15 cellular contexts compared by ENCODE assay signal in the genomic region with DNA sequence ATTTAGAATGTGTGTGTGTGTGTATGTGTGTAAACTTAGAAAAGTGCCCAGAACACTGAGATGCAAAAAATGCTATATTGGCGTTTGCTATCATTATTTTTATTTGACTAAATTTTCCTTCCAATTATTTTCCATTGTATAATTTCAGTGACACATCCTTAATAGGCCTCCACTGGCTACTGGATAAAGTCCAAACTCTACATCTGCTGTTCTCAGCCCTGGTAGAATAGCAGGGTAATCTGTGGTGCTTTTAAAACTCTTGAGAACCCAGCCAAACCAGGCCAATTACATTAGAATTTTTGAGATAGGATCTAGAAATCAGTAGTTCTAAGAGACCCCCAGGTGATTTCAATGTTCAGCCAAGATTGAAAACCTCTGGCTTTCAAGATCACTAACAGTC.
DNase-seq lines count a peak whose midpoint lies in the region; ATAC-seq and TF ChIP-seq lines count a peak whose summit lies in the region.
"Had no signal": no experiment of that assay in that cellular context is flagged by ENCODE, and none has a peak within 500 bp of the region (broad histone marks: within the 10 kb centered on the region; RNA-seq: fewer than 3 reads in every experiment).

No MANE protein-coding gene starts in this region.

- no peaks in the 10 kb centered on the region for H3K4me1 Mint-ChIP-seq in osteocyte (ENCODE audit: unreplicated experiment)
- H3K4me1 Mint-ChIP-seq: GM23338 had no signal

- no peak for ATAC-seq in GM21529 (IDR thresholded peaks at IDR 0.05; ENCODE audit: unreplicated experiment)
- ATAC-seq: GM23338, PC-3 had no signal

- no peak overlapping the region for H3K27ac Mint-ChIP-seq in osteocyte (ENCODE audit: unreplicated experiment)
- H3K27ac Mint-ChIP-seq: GM23338 had no signal

- peaks cover 33% of the 10 kb centered on the region for H3K27me3 Mint-ChIP-seq in osteocyte (ENCODE audit: unreplicated experiment)

- TF ChIP-seq CTCF in osteocyte (IDR thresholded peaks at IDR 0.05): no peak

- peak; percentile 1 for DNase-seq in NCI-H1092 treated with DMSO at 0.1 percent for 48 hours (lab: John Stamatoyannopoulos, UW)
- DNase-seq in NCI-H1092 (lab: John Stamatoyannopoulos, UW): no peak
- DNase-seq in NCI-H446 (lab: John Stamatoyannopoulos, UW): peak; percentile 18 to 67
- peak; percentile 62 for DNase-seq in cerebellar cortex (ENCODE audit: low spot score)
- peak; percentile 59 for DNase-seq in myocyte (ENCODE audit: low read depth)
- DNase-seq in SKM-1 (lab: John Stamatoyannopoulos, UW; ENCODE audit: unreplicated experiment): no peak
- no peak for DNase-seq in osteocyte (ENCODE audit: extremely low spot score, unreplicated experiment)
- DNase-seq: Caco-2; KBM-7; NCI-H2029 treated with DMSO at 0.1 percent for 48 hours; NCI-H524 treated with DMSO at 0.1 percent for 48 hours; NK-92 treated with Interleukin-12 subunit alpha and Interleukin-12 subunit beta, amount 100 ng/mL, for 24 hours; PC-3 had no signal

- H3K9me3 Mint-ChIP-seq in osteocyte (ENCODE audit: unreplicated experiment): peaks cover under 1% of the 10 kb centered on the region

- H3K36me3 Mint-ChIP-seq in osteocyte (ENCODE audit: unreplicated experiment): no peaks in the 10 kb centered on the region

- H3K4me3 Mint-ChIP-seq in osteocyte (ENCODE audit: unreplicated experiment): no peak overlapping the region
- H3K4me3 Mint-ChIP-seq: GM23338 had no signal

Comparison
In these comparisons a context has a peak if more than half of its experiments do, and no peak if none do; other contexts are left out.
1. DNase-seq: peak in NCI-H1092 treated with DMSO at 0.1 percent for 48 hours (single experiment), NCI-H446 (2 of 2), cerebellar cortex (single experiment) and myocyte (single experiment); none in NCI-H1092 (single experiment), SKM-1 (single experiment) and osteocyte (single experiment).